In genomic region chr7:99359465-99360154, GRCh38 we compare ENCODE assay signal across 18 cellular contexts. TPM values are rescaled to one million over a fixed set of nuclear protein-coding genes. Genes with fewer than 3 reads are reported as not detected.
DNase-seq lines count a peak whose midpoint lies in the region; ATAC-seq and TF ChIP-seq lines count a peak whose summit lies in the region.
"Had no signal": no experiment of that assay in that cellular context is flagged by ENCODE, and none has a peak within 500 bp of the region (broad histone marks: within the 10 kb centered on the region; RNA-seq: fewer than 3 reads in every experiment).

No MANE protein-coding gene starts in this region.

- POLR2A ChIA-PET in WTC11 (lab: Charles Lee), result interaction anchor here (0.6 kb wide), 1 partner anchor 14 kb away, joined by 3 read pairs; no protein-coding TSS in a partner anchor

- CTCF ChIA-PET in WTC11 (lab: Charles Lee), result interaction anchor here (0.5 to 1.7 kb wide), 10 partner anchors 9 to 1099 kb away, joined by 3 to 9 read pairs (median 4); partner anchors contain the start of genes BUD31 and PDAP1

- H3K4me1 ChIP-seq in right atrium auricular region (no peaks in the 10 kb centered on the region), ascending aorta (no peaks in the 10 kb centered on the region)

- DNase-seq in H7 (peak; percentile 73), WTC11 (ENCODE audit: low spot score) (peak; percentile 47), iPS-NIHi11 (ENCODE audit: low spot score) (peak; percentile 52), sciatic nerve (ENCODE audit: low spot score) (peak; percentile 56), germinal center (ENCODE audit: low spot score) (no peak), right atrium auricular region (ENCODE audit: low spot score) (no peak), ascending aorta (ENCODE audit: low spot score in 2 of 2) (no peak), nucleus accumbens (lab: John Stamatoyannopoulos, UW) (no peak)
- DNase-seq: AML-193, Calu3, HFFc6, NCI-H1048, NCI-H1436 treated with DMSO at 0.1 percent for 48 hours, NCI-H2029 treated with DMSO at 0.1 percent for 48 hours, NCI-H510A, NCI-H774 had no signal

- H3K36me3 Mint-ChIP-seq in WTC11, result peaks cover 46% of the 10 kb centered on the region

- peak; percentile 97 for ATAC-seq in WTC11
- no peak for ATAC-seq in sciatic nerve
- ATAC-seq: Panc1, Right ventricle myocardium inferior had no signal

- no peak overlapping the region for H3K27ac Mint-ChIP-seq in WTC11
- H3K27ac Mint-ChIP-seq: HFFc6 had no signal

- H3K4me3 ChIP-seq in H7 (ENCODE audit: insufficient read depth, low read depth, low read length), result no peak overlapping the region
- no peak overlapping the region for H3K4me3 ChIP-seq in right atrium auricular region
- H3K4me3 ChIP-seq in ascending aorta, result no peak overlapping the region

- H3K36me3 ChIP-seq in H7 (replicated peaks; ENCODE audit: control insufficient read depth, insufficient read depth, low read length) (peaks cover 15% of the 10 kb centered on the region), right atrium auricular region (peaks cover 95% of the 10 kb centered on the region), ascending aorta (peaks cover 91 to 97% of the 10 kb centered on the region in 2 donors)

- H3K27me3 ChIP-seq in H7 (ENCODE audit: control insufficient read depth, insufficient read depth, low read length), result no peaks in the 10 kb centered on the region
- H3K27me3 ChIP-seq in right atrium auricular region, result no peaks in the 10 kb centered on the region
- H3K27me3 ChIP-seq in ascending aorta, result no peaks in the 10 kb centered on the region

- H3K4me3 Mint-ChIP-seq in WTC11, result no peak overlapping the region
- H3K4me3 Mint-ChIP-seq: HFFc6 had no signal

- H3K27ac ChIP-seq in right atrium auricular region (no peak overlapping the region), ascending aorta (no peak overlapping the region)

- TF ChIP-seq CTCF in WTC11 (IDR thresholded peaks at IDR 0.05) (no peak), right atrium auricular region (IDR thresholded peaks at IDR 0.05) (no peak), ascending aorta (IDR thresholded peaks at IDR 0.05) (no peak)

- H3K9me3 ChIP-seq in right atrium auricular region (no peaks in the 10 kb centered on the region), ascending aorta (no peaks in the 10 kb centered on the region)

- no peaks in the 10 kb centered on the region for H3K27me3 Mint-ChIP-seq in WTC11 (ENCODE audit: low read depth)

- intact Hi-C loops in sciatic nerve (cut with DNase I) (no loop called here), ascending aorta (cut with DNase I) (no loop called here)

- H3K9me3 Mint-ChIP-seq in WTC11, result no peaks in the 10 kb centered on the region
- H3K9me3 Mint-ChIP-seq: HFFc6 had no signal

- no peaks in the 10 kb centered on the region for H3K4me1 Mint-ChIP-seq in WTC11

TF ChIP-seq in WTC11, 78 proteins besides CTCF, POLR2A, EP300 and RAD21:
- TF ChIP-seq TCF7 (CRISPR knock-in tag; IDR thresholded peaks at IDR 0.05; ENCODE audit: low read depth) (no peak), CREB1 (CRISPR knock-in tag; IDR thresholded peaks at IDR 0.05) (no peak), JAZF1 (CRISPR knock-in tag; IDR thresholded peaks at IDR 0.05) (no peak), TEAD4 (CRISPR knock-in tag; IDR thresholded peaks at IDR 0.05) (no peak), NR1H2 (CRISPR knock-in tag; IDR thresholded peaks at IDR 0.05) (no peak), GTF2I (CRISPR knock-in tag; conservative IDR thresholded peaks at IDR 0.05) (no peak)

RNA-seq across cellular contexts. Expression of gene ARPC1B, which starts 14.9 kb away (rescaled TPM):
- 108 and 126 TPM in 2 replicates for total RNA-seq in H7 (2014; rRNA removed; shearing (Covaris generic))
- total RNA-seq in WTC11 (2021) (63.3 to 70.2 TPM (median 66.2 TPM) in 3 replicates), sciatic nerve (125 TPM), right atrium auricular region (100 to 1,000 TPM in 1 of 2 donors, 10 to 100 TPM in 1; 53.0 to 115 TPM), ascending aorta (360 TPM)

RNA-seq across cellular contexts. Expression of gene ARPC1A, which starts 33.9 kb away (rescaled TPM):
- 168 and 188 TPM in 2 replicates for total RNA-seq in H7 (2014; rRNA removed; shearing (Covaris generic))
- total RNA-seq in WTC11 (2021) (149 to 160 TPM (median 150 TPM) in 3 replicates), sciatic nerve (110 TPM), right atrium auricular region (100 to 1,000 TPM; 108 to 117 TPM), ascending aorta (87.7 TPM)

RNA-seq across cellular contexts. Expression of gene PDAP1, which starts 48.8 kb away (rescaled TPM):
- total RNA-seq in H7 (2014; rRNA removed; shearing (Covaris generic)), result 62.3 and 66.4 TPM in 2 replicates
- 157 to 177 TPM (median 160 TPM) in 3 replicates for total RNA-seq in WTC11 (2021)
- 76.1 TPM for total RNA-seq in sciatic nerve
- total RNA-seq in right atrium auricular region, result 10 to 100 TPM; 70.9 to 93.3 TPM
- total RNA-seq in ascending aorta, result 104 TPM

RNA-seq across cellular contexts. Expression of gene BUD31, which starts 49.2 kb away (rescaled TPM):
- 74.9 and 78.9 TPM in 2 replicates for total RNA-seq in H7 (2014; rRNA removed; shearing (Covaris generic))
- total RNA-seq in WTC11 (2021) (98.4 to 99.5 TPM (median 98.7 TPM) in 3 replicates), sciatic nerve (59.2 TPM), right atrium auricular region (10 to 100 TPM; 36.7 to 57.0 TPM), ascending aorta (41.3 TPM)

Comparison
In these comparisons a context has a peak if more than half of its experiments do, and no peak if none do; other contexts are left out.
1. DNase-seq: peak in H7 (single experiment), WTC11 (single experiment), iPS-NIHi11 (single experiment) and sciatic nerve (single experiment); none in germinal center (single experiment), right atrium auricular region (single experiment), ascending aorta (0 of 2) and nucleus accumbens (0 of 56).